Comparison of ENCODE assay signal across 1 cellular context in the genomic region with DNA sequence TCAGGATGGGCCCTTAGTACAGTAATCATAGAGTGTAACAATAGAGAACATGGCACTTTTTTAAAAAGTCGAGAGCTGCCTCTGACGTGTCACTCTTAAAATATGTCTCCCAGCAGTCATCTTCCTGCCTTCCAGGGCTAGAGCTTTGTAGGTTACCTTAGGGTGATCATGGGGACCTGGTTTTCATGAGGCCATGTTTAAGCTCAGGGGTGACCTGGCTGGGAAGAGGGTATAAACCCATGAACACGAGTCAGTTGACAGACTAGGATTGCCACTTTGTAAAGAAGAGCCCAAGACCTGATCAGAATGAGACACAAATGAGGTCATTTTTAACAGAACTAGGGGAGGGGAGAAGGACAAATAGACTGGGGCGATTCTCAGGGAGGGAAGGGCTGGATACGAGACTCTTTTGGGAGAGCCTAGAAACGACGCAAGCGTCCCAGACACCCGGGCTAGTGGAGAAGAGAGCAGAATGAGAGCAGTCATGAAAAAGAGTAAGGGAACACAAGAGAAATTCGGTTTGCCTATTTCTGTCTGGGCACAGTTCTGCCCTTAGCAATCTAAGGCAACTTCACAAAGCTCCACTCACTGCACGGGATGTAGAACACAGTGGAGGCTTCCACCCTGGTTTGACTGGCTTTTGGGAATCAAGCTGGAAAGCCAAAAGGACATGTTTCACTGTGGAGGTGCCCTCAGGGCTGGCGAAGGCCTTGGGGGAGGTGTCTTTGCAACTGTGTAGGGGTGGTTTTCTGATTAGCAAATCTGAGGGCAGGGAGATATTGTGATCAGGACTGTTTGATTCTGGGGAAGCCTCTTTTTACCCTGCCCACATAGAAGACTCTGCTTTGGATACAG.
TF ChIP-seq lines count a peak whose summit lies in the region.

No MANE protein-coding gene starts in this region.

TF ChIP-seq in H1, 55 proteins besides CTCF, POLR2A, EP300 and RAD21:
- TF ChIP-seq, protein P1, sequence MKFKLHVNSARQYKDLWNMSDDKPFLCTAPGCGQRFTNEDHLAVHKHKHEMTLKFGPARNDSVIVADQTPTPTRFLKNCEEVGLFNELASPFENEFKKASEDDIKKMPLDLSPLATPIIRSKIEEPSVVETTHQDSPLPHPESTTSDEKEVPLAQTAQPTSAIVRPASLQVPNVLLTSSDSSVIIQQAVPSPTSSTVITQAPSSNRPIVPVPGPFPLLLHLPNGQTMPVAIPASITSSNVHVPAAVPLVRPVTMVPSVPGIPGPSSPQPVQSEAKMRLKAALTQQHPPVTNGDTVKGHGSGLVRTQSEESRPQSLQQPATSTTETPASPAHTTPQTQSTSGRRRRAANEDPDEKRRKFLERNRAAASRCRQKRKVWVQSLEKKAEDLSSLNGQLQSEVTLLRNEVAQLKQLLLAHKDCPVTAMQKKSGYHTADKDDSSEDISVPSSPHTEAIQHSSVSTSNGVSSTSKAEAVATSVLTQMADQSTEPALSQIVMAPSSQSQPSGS (IDR thresholded peaks at IDR 0.05; ENCODE audit: low read length), result no peak
- TF ChIP-seq BCL11A (IDR thresholded peaks at IDR 0.05; ENCODE audit: low read depth in 2 of 2, low read length in 2 of 2) (no peak), E2F6 (IDR thresholded peaks at IDR 0.05) (no peak), POLR2AphosphoS5 (IDR thresholded peaks at IDR 0.05; ENCODE audit: low read depth, low read length) (no peak), EZH2 (IDR thresholded peaks at IDR 0.05; ENCODE audit: low read depth, low read length, severe bottlenecking) (no peak), SIRT6 (IDR thresholded peaks at IDR 0.05; ENCODE audit: low read length) (no peak), NANOG (IDR thresholded peaks at IDR 0.05; ENCODE audit: insufficient read depth, low read depth, low read length, poor library complexity, severe bottlenecking) (no peak), TBP (IDR thresholded peaks at IDR 0.05; ENCODE audit: low read depth, low read length) (no peak), BRCA1 (IDR thresholded peaks at IDR 0.05; ENCODE audit: low read depth, low read length) (no peak), CBX8 (IDR thresholded peaks at IDR 0.05; ENCODE audit: borderline replicate concordance, low read depth, low read length) (no peak), RXRA (IDR thresholded peaks at IDR 0.05; ENCODE audit: insufficient read depth, low read depth, low read length) (no peak), SIN3A (conservative IDR thresholded peaks at IDR 0.05 in 1 of 2, IDR thresholded peaks at IDR 0.05 in 1 of 2; ENCODE audit: low read depth in 1 of 2, low read length in 2 of 2) (no peak), CEBPB (IDR thresholded peaks at IDR 0.05; ENCODE audit: low read depth, low read length) (no peak), POU5F1 (IDR thresholded peaks at IDR 0.05; ENCODE audit: low read depth, low read length) (no peak), PHF8 (conservative IDR thresholded peaks at IDR 0.05; ENCODE audit: low read depth, low read length) (no peak)
